1 cellular context compared by ENCODE assay signal in genomic region chr13:112587767-112588489, GRCh38.
TF ChIP-seq lines count a peak whose summit lies in the region.

Gene TUBGCP3 (minus strand): TSS chr13:112588153. CDS start chr13:112587980, 173 bp downstream.

TF ChIP-seq in K562, 482 proteins besides CTCF, POLR2A, EP300 and RAD21 (continued from another document and continues in another):
- no peak for TF ChIP-seq ZC3H11A (IDR thresholded peaks at IDR 0.05; ENCODE audit: low read depth, low read length)
- no peak; the same call in 1 of the 2 replicates for TF ChIP-seq TGIF2 (CRISPR knock-in tag; IDR thresholded peaks at IDR 0.05)
- no peak for TF ChIP-seq ZNF518B (CRISPR knock-in tag; IDR thresholded peaks at IDR 0.05)
- TF ChIP-seq IFI16 (CRISPR knock-in tag; IDR thresholded peaks at IDR 0.05), result no peak
- 0 out of 2 replicates have a peak, but pooled peaks have one; percentile 43 for TF ChIP-seq ZNF431 (CRISPR knock-in tag; IDR thresholded peaks at IDR 0.05)
- TF ChIP-seq ZNF766 (CRISPR knock-in tag; conservative IDR thresholded peaks at IDR 0.05), result peak; percentile 68
- TF ChIP-seq MYC (IDR thresholded peaks at IDR 0.05; ENCODE audit: low read depth, low read length), result peak; percentile 82
- no peak for TF ChIP-seq MYC (CRISPR knock-in tag; IDR thresholded peaks at IDR 0.05; ENCODE audit: borderline replicate concordance, low read depth)
- TF ChIP-seq TEAD4 (IDR thresholded peaks at IDR 0.05; ENCODE audit: low read length), result no peak
- TF ChIP-seq TEAD4 (CRISPR knock-in tag; IDR thresholded peaks at IDR 0.05; ENCODE audit: borderline replicate concordance), result no peak
- no peak for TF ChIP-seq ZNF121 (CRISPR knock-in tag; conservative IDR thresholded peaks at IDR 0.05)
- TF ChIP-seq ZBTB43 (CRISPR knock-in tag; IDR thresholded peaks at IDR 0.05), result no peak
- TF ChIP-seq ZC3H4 (CRISPR knock-in tag; IDR thresholded peaks at IDR 0.05; ENCODE audit: borderline replicate concordance), result peak; percentile 89; the same call in 1 of the 2 replicates
- TF ChIP-seq IRF9 (tag; IDR thresholded peaks at IDR 0.05), result no peak
- no peak for TF ChIP-seq RBM39 (optimal IDR thresholded peaks at IDR 0.05; ENCODE audit: low read depth, low read length)
- peak; percentile 86; the same call in 1 of the 2 replicates for TF ChIP-seq THAP7 (CRISPR knock-in tag; IDR thresholded peaks at IDR 0.05)
- TF ChIP-seq POLR2G (IDR thresholded peaks at IDR 0.05; ENCODE audit: low read depth, low read length), result peak; percentile 96
- no peak for TF ChIP-seq HLTF (IDR thresholded peaks at IDR 0.05)
- no peak for TF ChIP-seq TRIM28 (IDR thresholded peaks at IDR 0.05)
- peak; percentile 61 for TF ChIP-seq HMGN3 (IDR thresholded peaks at IDR 0.05; ENCODE audit: borderline replicate concordance, extremely low read depth, insufficient read length, low read depth, low read length)
- no peak for TF ChIP-seq ZNF140 (CRISPR knock-in tag; IDR thresholded peaks at IDR 0.05)
- TF ChIP-seq C11orf30 (IDR thresholded peaks at IDR 0.05; ENCODE audit: low read depth), result peak; percentile 78
- no peak for TF ChIP-seq HMG20A (CRISPR knock-in tag; conservative IDR thresholded peaks at IDR 0.05)
- TF ChIP-seq POLR2B (IDR thresholded peaks at IDR 0.05; ENCODE audit: low read depth, partially characterized antibody), result peak; percentile 20
- TF ChIP-seq E2F4 (CRISPR knock-in tag; IDR thresholded peaks at IDR 0.05; ENCODE audit: low read depth), result no peak
- peak; percentile 64; the same call in 1 of the 2 replicates for TF ChIP-seq SUPT5H (IDR thresholded peaks at IDR 0.05)
- TF ChIP-seq NKRF (IDR thresholded peaks at IDR 0.05; ENCODE audit: borderline replicate concordance), result no peak
- no peak for TF ChIP-seq HEY1 (CRISPR knock-in tag; IDR thresholded peaks at IDR 0.05; ENCODE audit: borderline replicate concordance)
- peak; percentile 89 for TF ChIP-seq CHD1 (IDR thresholded peaks at IDR 0.05; ENCODE audit: low read length)
- 0 out of 2 replicates have a peak, but pooled peaks have one; percentile 19 for TF ChIP-seq NR3C1 (CRISPR knock-in tag; IDR thresholded peaks at IDR 0.05)
- no peak for TF ChIP-seq SAP30 (IDR thresholded peaks at IDR 0.05; ENCODE audit: borderline replicate concordance, insufficient read depth, low read depth, low read length, poor library complexity, severe bottlenecking)
- TF ChIP-seq ATF4 (CRISPR knock-in tag; IDR thresholded peaks at IDR 0.05), result no peak
- TF ChIP-seq TAF9B (IDR thresholded peaks at IDR 0.05; ENCODE audit: partially characterized antibody), result peak; percentile 51
- peak; percentile 95 for TF ChIP-seq E2F1 (CRISPR knock-in tag; IDR thresholded peaks at IDR 0.05)
- TF ChIP-seq NONO (IDR thresholded peaks at IDR 0.05; ENCODE audit: low read depth in 2 of 2, low read length in 1 of 2), result peak in 1 of 2 experiments; percentile 84; a peak in 2 of 4 replicates
- no peak for TF ChIP-seq CBX8 (IDR thresholded peaks at IDR 0.05; ENCODE audit: borderline replicate concordance, extremely low read depth, low read depth, low read length, poor library complexity, severe bottlenecking)
- peak; percentile 89 for TF ChIP-seq KDM5B (IDR thresholded peaks at IDR 0.05; ENCODE audit: insufficient replicate concordance, low read depth, low read length)
- no peak for TF ChIP-seq NELFE (IDR thresholded peaks at IDR 0.05; ENCODE audit: insufficient read depth, insufficient read length)
- TF ChIP-seq ZC3H8 (IDR thresholded peaks at IDR 0.05), result no peak
- TF ChIP-seq RREB1 (CRISPR knock-in tag; IDR thresholded peaks at IDR 0.05), result no peak
- TF ChIP-seq HCFC1 (IDR thresholded peaks at IDR 0.05; ENCODE audit: low read depth, low read length), result peak; percentile 77
- TF ChIP-seq ZNF224 (CRISPR knock-in tag; IDR thresholded peaks at IDR 0.05), result no peak
- TF ChIP-seq BRCA1 (IDR thresholded peaks at IDR 0.05), result no peak
- 0 out of 2 replicates have a peak, but pooled peaks have one; percentile 50 for TF ChIP-seq BRCA1 (CRISPR knock-in tag; IDR thresholded peaks at IDR 0.05)
- 0 out of 2 replicates have a peak, but pooled peaks have one; percentile 49 for TF ChIP-seq ZBTB17 (CRISPR knock-in tag; IDR thresholded peaks at IDR 0.05)
- TF ChIP-seq NFIC (IDR thresholded peaks at IDR 0.05), result peak; percentile 13; the same call in 1 of the 2 replicates
- no peak for TF ChIP-seq ZNF644 (tag; IDR thresholded peaks at IDR 0.05; ENCODE audit: low read depth)
- TF ChIP-seq JUN (IDR thresholded peaks at IDR 0.05; ENCODE audit: borderline replicate concordance, low read depth, low read length), result peak; percentile 55; the same call in 1 of the 2 replicates
- TF ChIP-seq JUN (CRISPR knock-in tag; IDR thresholded peaks at IDR 0.05; ENCODE audit: borderline replicate concordance), result no peak
- TF ChIP-seq EZH2 (IDR thresholded peaks at IDR 0.05; ENCODE audit: borderline replicate concordance, low read depth, low read length), result no peak
- 0 out of 4 replicates have a peak, but pooled peaks of 1 of the 2 experiments have one; percentile 5 for TF ChIP-seq RCOR1 (IDR thresholded peaks at IDR 0.05; ENCODE audit: borderline replicate concordance in 1 of 2, low read depth in 2 of 2, low read length in 2 of 2)
